1 cellular context compared by ENCODE assay signal in genomic region chr5:133421394-133421793, GRCh38.
A peak's percentile ranks its signal among the peaks of the same experiment; 100 is the strongest.
TF ChIP-seq lines count a peak whose summit lies in the region.

No MANE protein-coding gene starts in this region.

TF ChIP-seq in H1, 55 proteins besides CTCF, POLR2A, EP300 and RAD21 (continued from another document):
- TF ChIP-seq CHD7 (IDR thresholded peaks at IDR 0.05; ENCODE audit: insufficient replicate concordance, low read length) (no peak), SRF (IDR thresholded peaks at IDR 0.05; ENCODE audit: low read depth, low read length) (no peak), TAF7 (optimal IDR thresholded peaks at IDR 0.05; ENCODE audit: borderline replicate concordance, low read depth, low read length) (no peak), ZNF274 (IDR thresholded peaks at IDR 0.05; ENCODE audit: borderline replicate concordance, extremely low read depth, low read length) (no peak), RNF2 (IDR thresholded peaks at IDR 0.05; ENCODE audit: borderline replicate concordance, low read depth, low read length, missing control alignments, poor library complexity, severe bottlenecking) (no peak), YY1 (IDR thresholded peaks at IDR 0.05; ENCODE audit: low read depth, low read length) (peak; percentile 90), TCF12 (IDR thresholded peaks at IDR 0.05; ENCODE audit: low read depth, low read length) (no peak), SP2 (IDR thresholded peaks at IDR 0.05; ENCODE audit: low read length) (no peak), ATF2 (IDR thresholded peaks at IDR 0.05; ENCODE audit: low read length) (no peak), KDM1A (IDR thresholded peaks at IDR 0.05; ENCODE audit: borderline replicate concordance, low read length) (no peak), POLR2AphosphoS5 (IDR thresholded peaks at IDR 0.05; ENCODE audit: low read depth, low read length) (no peak), BRCA1 (IDR thresholded peaks at IDR 0.05; ENCODE audit: low read depth, low read length) (no peak), MAX (IDR thresholded peaks at IDR 0.05) (0 out of 2 replicates have a peak, but pooled peaks have one; percentile 21), SP1 (IDR thresholded peaks at IDR 0.05; ENCODE audit: low read depth, low read length) (no peak)
